Comparison of ENCODE assay signal across 12 cellular contexts in genomic region chr13:110415669-110416068, GRCh38.
A peak's percentile ranks its signal among the peaks of the same experiment; 100 is the strongest.
DNase-seq lines count a peak whose midpoint lies in the region; ATAC-seq and TF ChIP-seq lines count a peak whose summit lies in the region.
"Had no signal": no experiment of that assay in that cellular context is flagged by ENCODE, and none has a peak within 500 bp of the region (broad histone marks: within the 10 kb centered on the region; RNA-seq: fewer than 3 reads in every experiment).

No MANE protein-coding gene starts in this region.

- ATAC-seq in heart left ventricle (peak in 3 of 4 donors; percentile 5 to 21 (median 6)), left colon (peak; percentile 61), aorta (ENCODE audit: low FRiP score) (no peak), sciatic nerve (no peak), natural killer cell (no peak), HG02571 (IDR thresholded peaks at IDR 0.05; ENCODE audit: unreplicated experiment) (no peak)
- ATAC-seq: left lung had no signal

- H3K27me3 ChIP-seq in heart left ventricle = no peaks in the 10 kb centered on the region
- H3K27me3 ChIP-seq in breast epithelium = no peaks in the 10 kb centered on the region
- no peaks in the 10 kb centered on the region for H3K27me3 ChIP-seq in aorta (ENCODE audit: control insufficient read depth in 1 of 2, insufficient read depth in 2 of 2, low read length in 1 of 2)

- no peak overlapping the region for H3K4me3 ChIP-seq in heart left ventricle
- no peak overlapping the region for H3K4me3 ChIP-seq in breast epithelium
- no peak overlapping the region for H3K4me3 ChIP-seq in aorta (ENCODE audit: low read length in 2 of 2)
- H3K4me3 ChIP-seq: left lung had no signal

- WGBS in heart left ventricle, 4 donors = 62 to 76% (median 73%) methylated on average over 8 of the region's 8 CpGs
- 44 to 48% methylated on average over 8 of the region's 8 CpGs for WGBS in aorta, 2 donors

- no peaks in the 10 kb centered on the region for H3K9me3 ChIP-seq in heart left ventricle
- no peaks in the 10 kb centered on the region for H3K9me3 ChIP-seq in breast epithelium
- no peaks in the 10 kb centered on the region for H3K9me3 ChIP-seq in aorta (ENCODE audit: control insufficient read depth, low read length)
- H3K9me3 ChIP-seq: left lung had no signal

- no peaks in the 10 kb centered on the region for H3K9me3 Mint-ChIP-seq in natural killer cell

- H3K36me3 ChIP-seq in heart left ventricle (peaks cover 0 to 16% (median 0%) of the 10 kb centered on the region in 9 donors), breast epithelium (no peaks in the 10 kb centered on the region), aorta (ENCODE audit: control insufficient read depth in 1 of 2, insufficient read depth in 2 of 2, low read length in 1 of 2) (no peaks in the 10 kb centered on the region)
- H3K36me3 ChIP-seq: left lung had no signal

- H3K27ac ChIP-seq in heart left ventricle (peak overlapping the region in 11 of 12 donors; percentile 44 to 95 (median 78)), breast epithelium (peak overlapping the region; percentile 2 to 75), aorta (ENCODE audit: low read depth in 1 of 2, low read length in 2 of 2) (peak overlapping the region; percentile 66 to 93)
- H3K27ac ChIP-seq: C4-2B had no signal

- DNase-seq in heart left ventricle = peak in 1 of 5 donors; percentile 62
- DNase-seq in cardiac septum (ENCODE audit: low spot score) = no peak
- DNase-seq in breast epithelium (ENCODE audit: low spot score in 2 of 2) = peak in 1 of 2 donors; percentile 16
- DNase-seq in left colon = no peak
- DNase-seq in aorta = no peak
- no peak for DNase-seq in sciatic nerve (ENCODE audit: low spot score)
- no peak for DNase-seq in natural killer cell
- DNase-seq: cortex of kidney, Kasumi-1, left lung had no signal

- H3K36me3 Mint-ChIP-seq in natural killer cell = no peaks in the 10 kb centered on the region

- no peak for TF ChIP-seq POLR2A in heart left ventricle (IDR thresholded peaks at IDR 0.05)
- no peak for TF ChIP-seq POLR2A in breast epithelium (IDR thresholded peaks at IDR 0.05)

- TF ChIP-seq CTCF in heart left ventricle (IDR thresholded peaks at IDR 0.05) (peak in 1 of 12 donors; percentile 6), breast epithelium (IDR thresholded peaks at IDR 0.05) (no peak), natural killer cell (IDR thresholded peaks at IDR 0.05) (no peak)

- intact Hi-C loops in heart left ventricle (cut with DNase I) = loop anchor here in 2 of 10 donors (5.0 to 10.0 kb wide), 2 partner anchors 108 to 111 kb away; partner anchors contain the start of genes COL4A1 (in 2 of the 2) and COL4A2 (in 2 of the 2)
- intact Hi-C loops in cardiac septum (cut with DNase I) = no loop called here
- intact Hi-C loops in breast epithelium (cut with DNase I; ENCODE audit: low total_unique reads) = loop anchor here (10.0 kb wide), 1 partner anchor 191 kb away; no protein-coding TSS in a partner anchor
- intact Hi-C loops in left colon (cut with DNase I, micrococcal nuclease) = loop anchor here (10.0 kb wide), 2 partner anchors 171 to 191 kb away; no protein-coding TSS in a partner anchor
- intact Hi-C loops in aorta (cut with DNase I) = loop anchor here (5.0 to 10.0 kb wide), 4 partner anchors 51 to 171 kb away; no protein-coding TSS in a partner anchor
- intact Hi-C loops in sciatic nerve (cut with DNase I) = loop anchor here (10.0 kb wide), 1 partner anchor 191 kb away; no protein-coding TSS in a partner anchor
- intact Hi-C loops in natural killer cell (cut with micrococcal nuclease) = no loop called here

- no peaks in the 10 kb centered on the region for H3K4me1 Mint-ChIP-seq in natural killer cell

- no peak overlapping the region for H3K27ac Mint-ChIP-seq in natural killer cell

- H3K27me3 Mint-ChIP-seq in natural killer cell (ENCODE audit: low read depth in 2 of 2) = peaks cover 20 to 65% of the 10 kb centered on the region in 2 donors

- no peak overlapping the region for H3K4me3 Mint-ChIP-seq in natural killer cell

- H3K4me1 ChIP-seq in heart left ventricle (peaks cover 16 to 100% (median 80%) of the 10 kb centered on the region in 12 donors), breast epithelium (peaks cover 0 to 7% of the 10 kb centered on the region in 2 donors), aorta (ENCODE audit: control insufficient read depth in 1 of 2, insufficient read depth in 2 of 2, low read length in 2 of 2) (peaks cover 2 to 7% of the 10 kb centered on the region in 2 donors)

Comparison
In these comparisons a context has a peak if more than half of its experiments do, and no peak if none do; other contexts are left out.
1. ATAC-seq: peak in heart left ventricle (3 of 4) and left colon (single experiment); none in aorta (single experiment), sciatic nerve (single experiment), natural killer cell (0 of 3) and HG02571 (single experiment).
2. intact Hi-C loops: an anchor here in breast epithelium (10.0 kb wide), left colon (10.0 kb wide), aorta (5.0 to 10.0 kb wide) and sciatic nerve (10.0 kb wide); none called in cardiac septum and natural killer cell.
3. Peak in every context shown above with its lines, with median percentiles within 50 percentile points of each other: H3K27ac ChIP-seq.